Comparison of ENCODE assay signal across 14 cellular contexts in genomic region chr1:74729741-74730478, GRCh38. TPM values are rescaled to one million over a fixed set of nuclear protein-coding genes. Genes with fewer than 3 reads are reported as not detected.
DNase-seq lines count a peak whose midpoint lies in the region; ATAC-seq and TF ChIP-seq lines count a peak whose summit lies in the region.
"Had no signal": no experiment of that assay in that cellular context is flagged by ENCODE, and none has a peak within 500 bp of the region (broad histone marks: within the 10 kb centered on the region; RNA-seq: fewer than 3 reads in every experiment).

No MANE protein-coding gene starts in this region.

- no peaks in the 10 kb centered on the region for H3F3A ChIP-seq in GM23338 (replicated peaks; ENCODE audit: low read depth)

- no peak for ATAC-seq in GM23338
- ATAC-seq: left lung had no signal

- H3K9me3 Mint-ChIP-seq in GM23338 (peaks cover 23% of the 10 kb centered on the region), nephron progenitor cell (peaks cover 54% of the 10 kb centered on the region)
- H3K9me3 Mint-ChIP-seq in T-helper 2 cell treated with Interferon-gamma antibody and Interleukin-4, amounts not matched to agents 5 μg/mL and 100 μg/mL, for 36 hours: peaks cover 17% of the 10 kb centered on the region

- peaks cover 2% of the 10 kb centered on the region for H3K27me3 Mint-ChIP-seq in GM23338 (ENCODE audit: insufficient read depth, low read depth, poor library complexity)
- no peaks in the 10 kb centered on the region for H3K27me3 Mint-ChIP-seq in T-helper 2 cell treated with Interferon-gamma antibody and Interleukin-4, amounts not matched to agents 5 μg/mL and 100 μg/mL, for 36 hours (ENCODE audit: low read depth)
- no peaks in the 10 kb centered on the region for H3K27me3 Mint-ChIP-seq in nephron progenitor cell (ENCODE audit: low read depth, poor library complexity)

- no peak overlapping the region for H2AFZ ChIP-seq in GM23338

- TF ChIP-seq CTCF in GM23338 (conservative IDR thresholded peaks at IDR 0.05; ENCODE audit: low read depth in 2 of 2): no peak
- TF ChIP-seq CTCF in nephron progenitor cell (IDR thresholded peaks at IDR 0.05): no peak
- TF ChIP-seq CTCF in WERI-Rb-1 (IDR thresholded peaks at IDR 0.05; ENCODE audit: low read depth, low read length): no peak

- no peak overlapping the region for H3K4me3 ChIP-seq in GM23338
- no peak overlapping the region for H3K4me3 ChIP-seq in WERI-Rb-1 (ENCODE audit: low read depth, low read length)
- H3K4me3 ChIP-seq: colonic mucosa, left lung, SK-N-MC had no signal

- H3K27me3 ChIP-seq in GM23338 (ENCODE audit: insufficient read depth) (no peaks in the 10 kb centered on the region), WERI-Rb-1 (ENCODE audit: insufficient read depth, low read depth, severe bottlenecking) (no peaks in the 10 kb centered on the region)
- H3K27me3 ChIP-seq: colonic mucosa, left lung had no signal

- H3K9me2 ChIP-seq in GM23338 (ENCODE audit: insufficient read depth): no peaks in the 10 kb centered on the region

- peaks cover 8% of the 10 kb centered on the region for H3K9me3 ChIP-seq in WERI-Rb-1 (ENCODE audit: severe bottlenecking)
- H3K9me3 ChIP-seq: colonic mucosa had no signal

- H3K79me2 ChIP-seq in GM23338 (replicated peaks; ENCODE audit: insufficient read depth): peaks cover 45% of the 10 kb centered on the region

- H3K4me3 Mint-ChIP-seq in GM23338 (no peak overlapping the region), nephron progenitor cell (no peak overlapping the region)
- no peak overlapping the region for H3K4me3 Mint-ChIP-seq in T-helper 2 cell treated with Interferon-gamma antibody and Interleukin-4, amounts not matched to agents 5 μg/mL and 100 μg/mL, for 36 hours

- H3K36me3 Mint-ChIP-seq in GM23338 (ENCODE audit: low read depth) (peaks cover 41% of the 10 kb centered on the region), nephron progenitor cell (ENCODE audit: low read depth) (peaks cover 63% of the 10 kb centered on the region)
- peaks cover 14% of the 10 kb centered on the region for H3K36me3 Mint-ChIP-seq in T-helper 2 cell treated with Interferon-gamma antibody and Interleukin-4, amounts not matched to agents 5 μg/mL and 100 μg/mL, for 36 hours (ENCODE audit: low read depth)

- H3K27ac ChIP-seq in GM23338 (ENCODE audit: low read depth) (no peak overlapping the region), WERI-Rb-1 (no peak overlapping the region)
- H3K27ac ChIP-seq: colonic mucosa, left lung, SK-N-MC had no signal

- H3K27ac Mint-ChIP-seq in GM23338 (no peak overlapping the region), nephron progenitor cell (no peak overlapping the region)
- no peak overlapping the region for H3K27ac Mint-ChIP-seq in T-helper 2 cell treated with Interferon-gamma antibody and Interleukin-4, amounts not matched to agents 5 μg/mL and 100 μg/mL, for 36 hours

- H3K4me1 Mint-ChIP-seq in GM23338: peaks cover 24% of the 10 kb centered on the region
- peaks cover 27% of the 10 kb centered on the region for H3K4me1 Mint-ChIP-seq in T-helper 2 cell treated with Interferon-gamma antibody and Interleukin-4, amounts not matched to agents 5 μg/mL and 100 μg/mL, for 36 hours (ENCODE audit: low read depth)
- H3K4me1 Mint-ChIP-seq in nephron progenitor cell: peaks cover 20% of the 10 kb centered on the region

- peak overlapping the region; percentile 49; the same call in 1 of the 2 replicates for H3K4me2 ChIP-seq in GM23338

- peak; percentile 39 for DNase-seq in ACHN
- no peak for DNase-seq in GM23338 (ENCODE audit: low spot score)
- peak; percentile 22 for DNase-seq in T-helper 2 cell treated with Interferon-gamma antibody and Interleukin-4, amounts not matched to agents 5 μg/mL and 100 μg/mL, for 36 hours (ENCODE audit: low spot score)
- DNase-seq in hepatic stellate cell (ENCODE audit: low spot score): peak; percentile 46
- no peak for DNase-seq in nephron progenitor cell
- DNase-seq in activated CD8-positive, alpha-beta memory T cell treated with anti-CD3 and anti-CD28 coated beads, Interleukin-2, amount 50 U/mL, for 48 hours: no peak
- DNase-seq in WERI-Rb-1: no peak
- DNase-seq in NOMO-1 (lab: John Stamatoyannopoulos, UW; ENCODE audit: unreplicated experiment in 2 of 2): no peak
- DNase-seq: colonic mucosa; DND-41; left lung; NCI-H187 treated with DMSO at 0.1 percent for 48 hours; stimulated activated CD4-positive, alpha-beta T cell treated with anti-CD3 and anti-CD28 coated beads, Interleukin-12 subunit alpha, Interleukin-12 subunit beta, amount 100 ng/mL, for 4 hours had no signal

- peaks cover 23% of the 10 kb centered on the region for H3K4me1 ChIP-seq in GM23338 (ENCODE audit: insufficient read depth)
- H3K4me1 ChIP-seq: colonic mucosa had no signal

- in situ Hi-C loops in ACHN (cut with HindIII; ENCODE audit: low pct_ligation_motif_present, low pct_unique_long_range_greater_than_20kb, low sequenced_read_pairs): no loop called here

- H3K36me3 ChIP-seq in GM23338 (ENCODE audit: insufficient read depth): peaks cover 7% of the 10 kb centered on the region; the same call in 1 of the 2 replicates
- H3K36me3 ChIP-seq in WERI-Rb-1: peaks cover 3% of the 10 kb centered on the region; the same call in 1 of the 2 replicates
- H3K36me3 ChIP-seq: colonic mucosa had no signal

- H4K20me1 ChIP-seq in GM23338 (replicated peaks; ENCODE audit: insufficient read depth): no peaks in the 10 kb centered on the region

TF ChIP-seq in GM23338, 12 proteins besides CTCF, POLR2A, EP300 and RAD21 (continues in another document):
- TF ChIP-seq CREB1 (CRISPR knock-in tag; IDR thresholded peaks at IDR 0.05; ENCODE audit: low read depth): no peak
- no peak for TF ChIP-seq POLR2AphosphoS5 (IDR thresholded peaks at IDR 0.05; ENCODE audit: low read depth)
- no peak for TF ChIP-seq STAT1 (IDR thresholded peaks at IDR 0.05; ENCODE audit: unreplicated experiment)
- TF ChIP-seq NANOG (IDR thresholded peaks at IDR 0.05; ENCODE audit: borderline replicate concordance): no peak
- TF ChIP-seq ZNF462 (CRISPR knock-in tag; IDR thresholded peaks at IDR 0.05): no peak
- TF ChIP-seq ZNF114 (CRISPR knock-in tag; IDR thresholded peaks at IDR 0.05): no peak

RNA-seq across cellular contexts. Expression of gene CRYZ, which starts 2.9 kb away (rescaled TPM):
- total RNA-seq in GM23338 (2014; rRNA removed; shearing (Covaris generic)): 45.7 and 57.2 TPM in 2 replicates
- polyA plus RNA-seq in GM23338 (2016; fragmentation: Nextera tagmentation; extraction: Ambion mirVana): 52.9 and 57.8 TPM in 2 replicates

RNA-seq across cellular contexts. Expression of gene TYW3, which starts 3.0 kb away (rescaled TPM):
- total RNA-seq in GM23338 (2014; rRNA removed; shearing (Covaris generic)): 28.3 and 29.6 TPM in 2 replicates
- polyA plus RNA-seq in GM23338 (2016; fragmentation: Nextera tagmentation; extraction: Ambion mirVana): 66.8 and 69.7 TPM in 2 replicates

RNA-seq across cellular contexts. Expression of gene ERICH3, which starts 56.3 kb away (rescaled TPM):
- not detected in 2 replicates for total RNA-seq in GM23338 (2014; rRNA removed; shearing (Covaris generic))
- not detected in 2 replicates for polyA plus RNA-seq in GM23338 (2016; fragmentation: Nextera tagmentation; extraction: Ambion mirVana)

Comparison
In these comparisons a context has a peak if more than half of its experiments do, and no peak if none do; other contexts are left out.
1. DNase-seq: peak in ACHN (single experiment), T-helper 2 cell treated with Interferon-gamma antibody and Interleukin-4, amounts not matched to agents 5 μg/mL and 100 μg/mL, for 36 hours (single experiment) and hepatic stellate cell (single experiment); none in GM23338 (single experiment), nephron progenitor cell (single experiment), activated CD8-positive, alpha-beta memory T cell treated with anti-CD3 and anti-CD28 coated beads, Interleukin-2, amount 50 U/mL, for 48 hours (single experiment), WERI-Rb-1 (single experiment) and NOMO-1 (0 of 2).